Comparison of ENCODE assay signal across 10 cellular contexts in genomic region chr6:169292340-169293124, GRCh38. TPM values are rescaled to one million over a fixed set of nuclear protein-coding genes. Genes with fewer than 3 reads are reported as not detected.
A peak's percentile ranks its signal among the peaks of the same experiment; 100 is the strongest.
DNase-seq lines count a peak whose midpoint lies in the region; ATAC-seq and TF ChIP-seq lines count a peak whose summit lies in the region.
"Had no signal": no experiment of that assay in that cellular context is flagged by ENCODE, and none has a peak within 500 bp of the region (broad histone marks: within the 10 kb centered on the region; RNA-seq: fewer than 3 reads in every experiment).

No MANE protein-coding gene starts in this region.

- WGBS in heart right ventricle, 2 donors, result 67 to 71% methylated on average over 11 of the region's 11 CpGs

- TF ChIP-seq CTCF in heart right ventricle (IDR thresholded peaks at IDR 0.05), result no peak

- H3K27me3 ChIP-seq in heart right ventricle, result no peaks in the 10 kb centered on the region

- H3K27ac ChIP-seq in heart right ventricle, result peak overlapping the region in 6 of 10 donors; percentile 1 to 65 (median 28)
- H3K27ac ChIP-seq: 22Rv1 had no signal

- H3K4me3 ChIP-seq in heart right ventricle, result no peak overlapping the region

- ATAC-seq in SK-N-SH treated with all-trans-retinoic acid at 6 μM for 48 hours (peak; percentile 94), heart right ventricle (peak in 1 of 8 donors; percentile 64), GM18519 (IDR thresholded peaks at IDR 0.05; ENCODE audit: low FRiP score, unreplicated experiment) (no peak), HG02840 (IDR thresholded peaks at IDR 0.05; ENCODE audit: low FRiP score, unreplicated experiment) (no peak), GM18502 (IDR thresholded peaks at IDR 0.05; ENCODE audit: poor library complexity, unreplicated experiment) (no peak)

- H3K9me3 ChIP-seq in heart right ventricle, result no peaks in the 10 kb centered on the region

- DNase-seq in NCI-H2029 (lab: John Stamatoyannopoulos, UW), result peak; percentile 5
- DNase-seq in NCI-H2029 treated with DMSO at 0.1 percent for 48 hours (lab: John Stamatoyannopoulos, UW), result no peak
- no peak for DNase-seq in heart right ventricle
- peak; percentile 69 for DNase-seq in ureter (ENCODE audit: low spot score)
- DNase-seq: NCI-H1417 treated with DMSO at 0.1 percent for 48 hours had no signal

- H3K4me1 ChIP-seq in heart right ventricle, result peaks cover 0 to 36% (median 6%) of the 10 kb centered on the region in 9 donors

- no peaks in the 10 kb centered on the region for H3K36me3 ChIP-seq in heart right ventricle

- intact Hi-C loops in heart right ventricle (cut with DNase I), result no loop called here

TF ChIP-seq in SK-N-SH treated with all-trans-retinoic acid at 6 μM for 48 hours, 23 proteins besides CTCF, POLR2A, EP300 and RAD21:
- TF ChIP-seq ZFP3 (CRISPR knock-in tag; IDR thresholded peaks at IDR 0.05) (peak; percentile 75), CSDC2 (CRISPR knock-in tag; IDR thresholded peaks at IDR 0.05) (peak; percentile 96), ESRRG (CRISPR knock-in tag; IDR thresholded peaks at IDR 0.05) (no peak), ISL1 (CRISPR knock-in tag; IDR thresholded peaks at IDR 0.05) (peak; percentile 66), PATZ1 (CRISPR knock-in tag; IDR thresholded peaks at IDR 0.05; ENCODE audit: borderline replicate concordance) (peak; percentile 77), CREB5 (CRISPR knock-in tag; IDR thresholded peaks at IDR 0.05; ENCODE audit: low read depth) (peak; percentile 38; the same call in 1 of the 2 replicates), ZC3H10 (CRISPR knock-in tag; IDR thresholded peaks at IDR 0.05) (no peak), ZNF70 (CRISPR knock-in tag; IDR thresholded peaks at IDR 0.05) (no peak), ZNF8 (CRISPR knock-in tag; IDR thresholded peaks at IDR 0.05) (no peak), TSHZ2 (CRISPR knock-in tag; IDR thresholded peaks at IDR 0.05) (no peak), RARB (CRISPR knock-in tag; IDR thresholded peaks at IDR 0.05) (no peak), TOX (CRISPR knock-in tag; IDR thresholded peaks at IDR 0.05; ENCODE audit: borderline replicate concordance) (no peak; the same call in 1 of the 2 replicates), PPARA (CRISPR knock-in tag; IDR thresholded peaks at IDR 0.05; ENCODE audit: borderline replicate concordance) (no peak), GLIS3 (CRISPR knock-in tag; IDR thresholded peaks at IDR 0.05) (no peak), SNAI2 (CRISPR knock-in tag; IDR thresholded peaks at IDR 0.05) (peak; percentile 24; the same call in 1 of the 2 replicates)
TF ChIP-seq in SK-N-SH treated with all-trans-retinoic acid at 6 μM for 48 hours: peak in this region for 6.

RNA-seq across cellular contexts. Expression of gene THBS2, which starts 38.9 kb away (rescaled TPM):
- total RNA-seq in heart right ventricle (10 to 100 TPM in 5 of 10 donors, 1 to 10 TPM in 5; 6.0 to 45.9 (median 10.7) TPM), ureter (65.8 TPM)
- 10 to 100 TPM in 1 of 2 donors, 1 to 10 TPM in 1; 5.2 to 13.6 TPM for polyA plus RNA-seq in heart right ventricle

Comparison
In these comparisons a context has a peak if more than half of its experiments do, and no peak if none do; other contexts are left out.
1. DNase-seq: peak in NCI-H2029 (single experiment) and ureter (single experiment); none in NCI-H2029 treated with DMSO at 0.1 percent for 48 hours (single experiment) and heart right ventricle (0 of 2).